Comparison of ENCODE assay signal across 10 cellular contexts in genomic region chr3:29555590-29555989, GRCh38.
"Had no signal": no experiment of that assay in that cellular context is flagged by ENCODE, and none has a peak within 500 bp of the region (broad histone marks: within the 10 kb centered on the region; RNA-seq: fewer than 3 reads in every experiment).

No MANE protein-coding gene starts in this region.

- H3K27me3 Mint-ChIP-seq: central memory CD8-positive, alpha-beta T cell had no signal

- H3K27ac Mint-ChIP-seq: activated naive CD8-positive, alpha-beta T cell treated with anti-CD3 and anti-CD28 coated beads, Interleukin-2, amount 50 U/mL, for 24 hours had no signal

- DNase-seq: activated CD4-positive, alpha-beta T cell treated with anti-CD3 and anti-CD28 coated beads for 48 hours; activated naive CD4-positive, alpha-beta T cell treated with Interleukin-2 at 50 U/mL for 16 hours; activated naive CD8-positive, alpha-beta T cell treated with anti-CD3 and anti-CD28 coated beads, Interleukin-2, amount 50 U/mL, for 24 hours; left lung; pancreas; stimulated activated CD4-positive, alpha-beta T cell treated with anti-CD3 and anti-CD28 coated beads, Interleukin-4, amount 100 ng/mL, for 4 hours; stomach had no signal

- H3K9me3 Mint-ChIP-seq: activated naive CD8-positive, alpha-beta T cell treated with anti-CD3 and anti-CD28 coated beads, Interleukin-2, amount 50 U/mL, for 24 hours had no signal

- FAIRE-seq: keratinocyte, pancreas had no signal

- H3K27me3 ChIP-seq: left lung, pancreas, stomach had no signal

- H3K4me1 ChIP-seq: left lung, pancreas had no signal

- H3K27ac ChIP-seq: left lung, pancreas, thoracic aorta had no signal

- H3K4me3 ChIP-seq: left lung, pancreas, stomach, thoracic aorta had no signal

- ATAC-seq: activated naive CD8-positive, alpha-beta T cell treated with anti-CD3 and anti-CD28 coated beads, Interleukin-2, amount 50 U/mL, for 24 hours; left lung; pancreas had no signal

- H3K9me3 ChIP-seq: pancreas, stomach, thoracic aorta had no signal

- H3K4me3 Mint-ChIP-seq: activated naive CD8-positive, alpha-beta T cell treated with anti-CD3 and anti-CD28 coated beads, Interleukin-2, amount 50 U/mL, for 24 hours; central memory CD8-positive, alpha-beta T cell had no signal

- H3K4me1 Mint-ChIP-seq: central memory CD8-positive, alpha-beta T cell had no signal

- H3K36me3 ChIP-seq: left lung, pancreas, stomach, thoracic aorta had no signal
